ENCODE assay signal across 13 cellular contexts in genomic region chr3:25155696-25156471, GRCh38.
DNase-seq lines count a peak whose midpoint lies in the region; ATAC-seq and TF ChIP-seq lines count a peak whose summit lies in the region.
"Had no signal": no experiment of that assay in that cellular context is flagged by ENCODE, and none has a peak within 500 bp of the region (broad histone marks: within the 10 kb centered on the region; RNA-seq: fewer than 3 reads in every experiment).

No MANE protein-coding gene starts in this region.

- H4K20me1 ChIP-seq in SK-N-SH (ENCODE audit: insufficient read depth) (no peaks in the 10 kb centered on the region), hepatocyte (ENCODE audit: insufficient read depth, poor library complexity, severe bottlenecking) (no peaks in the 10 kb centered on the region), neural progenitor cell (ENCODE audit: low read depth) (no peaks in the 10 kb centered on the region)

- no peaks in the 10 kb centered on the region for H3K36me3 Mint-ChIP-seq in neural progenitor cell

- no peaks in the 10 kb centered on the region for H3K36me3 ChIP-seq in SK-N-SH (replicated peaks in 1 of 2; ENCODE audit: control insufficient read depth in 1 of 2, insufficient read depth in 2 of 2, low read length in 1 of 2)
- no peaks in the 10 kb centered on the region for H3K36me3 ChIP-seq in hepatocyte (replicated peaks; ENCODE audit: insufficient read depth, low read depth)
- no peaks in the 10 kb centered on the region for H3K36me3 ChIP-seq in neural progenitor cell

- H3K4me3 ChIP-seq in SK-N-SH (ENCODE audit: low read depth in 2 of 2, low read length in 1 of 2) (no peak overlapping the region), hepatocyte (no peak overlapping the region), neural progenitor cell (peak overlapping the region; percentile 37)

- no peak for TF ChIP-seq RAD21 in SK-N-SH (IDR thresholded peaks at IDR 0.05; ENCODE audit: low read length)

- peak in 1 of 2 experiments; percentile 30; a peak in 1 of 4 replicates for TF ChIP-seq EP300 in SK-N-SH (IDR thresholded peaks at IDR 0.05; ENCODE audit: borderline replicate concordance in 1 of 2, low read depth in 1 of 2, low read length in 1 of 2)

- H3K9me3 Mint-ChIP-seq in neural progenitor cell: no peaks in the 10 kb centered on the region

- POLR2A ChIA-PET in SK-N-SH (lab: Yijun Ruan, JAX): no interaction called here

- no peaks in the 10 kb centered on the region for H3K79me2 ChIP-seq in SK-N-SH (ENCODE audit: insufficient read depth)
- H3K79me2 ChIP-seq in hepatocyte: no peaks in the 10 kb centered on the region
- H3K79me2 ChIP-seq in neural progenitor cell (ENCODE audit: low read depth): no peaks in the 10 kb centered on the region

- no peaks in the 10 kb centered on the region for H3K27me3 ChIP-seq in SK-N-SH (ENCODE audit: insufficient read depth)
- H3K27me3 ChIP-seq in hepatocyte: no peaks in the 10 kb centered on the region
- H3K27me3 ChIP-seq in neural progenitor cell: no peaks in the 10 kb centered on the region

- 46% methylated on average over 4 of the region's 4 CpGs for WGBS in SK-N-SH (ENCODE audit: low lambda C conversion rate)
- WGBS in hepatocyte (ENCODE audit: low lambda C conversion rate, missing lambda C conversion rate): 39% methylated on average over 4 of the region's 4 CpGs

- H3K27ac Mint-ChIP-seq in neural progenitor cell: peak overlapping the region; percentile 99

- peak overlapping the region; percentile 48 for H3K4me3 Mint-ChIP-seq in neural progenitor cell

- ATAC-seq in HG03439 (IDR thresholded peaks at IDR 0.05; ENCODE audit: unreplicated experiment): no peak

- H3K4me2 ChIP-seq in SK-N-SH (0 out of 2 replicates have a peak overlapping the region, but pooled peaks have one; percentile 14), hepatocyte (no peak overlapping the region), neural progenitor cell (peak overlapping the region; percentile 75)

- H3K27ac ChIP-seq in SK-N-SH (ENCODE audit: low read depth in 2 of 2, low read length in 1 of 2) (peak overlapping the region; percentile 36 to 83; a peak in 3 of 4 replicates), hepatocyte (peak overlapping the region; percentile 26), neural progenitor cell (peak overlapping the region; percentile 100)
- H3K27ac ChIP-seq: HL-60 had no signal

- H2AFZ ChIP-seq in SK-N-SH (ENCODE audit: low read depth) (peak overlapping the region; percentile 49; the same call in 1 of the 2 replicates), hepatocyte (no peak overlapping the region), neural progenitor cell (replicated peaks) (no peak overlapping the region)

- peak; percentile 8 for DNase-seq in Ammon's horn (ENCODE audit: low spot score)
- DNase-seq in SK-N-SH: peak; percentile 54
- no peak for DNase-seq in hepatocyte (ENCODE audit: low spot score)
- DNase-seq in neural progenitor cell (ENCODE audit: low spot score): peak; percentile 82
- no peak for DNase-seq in cerebellum (ENCODE audit: low spot score)
- no peak for DNase-seq in hypothalamus (lab: John Stamatoyannopoulos, UW)
- DNase-seq in DMS114 treated with DMSO at 0.1 percent for 48 hours (lab: John Stamatoyannopoulos, UW; ENCODE audit: unreplicated experiment): no peak
- DNase-seq: DMS 273 treated with DMSO at 0.1 percent for 48 hours; MM.1S; NCI-H2171; stimulated activated CD4-positive, alpha-beta T cell treated with anti-CD3 and anti-CD28 coated beads, Interleukin-2, amount 100 ng/mL, for 48 hours had no signal

- no peaks in the 10 kb centered on the region for H3K27me3 Mint-ChIP-seq in neural progenitor cell (ENCODE audit: insufficient read depth, low read depth)

- H3K9me3 ChIP-seq in SK-N-SH (no peaks in the 10 kb centered on the region), hepatocyte (ENCODE audit: low read depth) (no peaks in the 10 kb centered on the region), neural progenitor cell (ENCODE audit: low read depth) (no peaks in the 10 kb centered on the region)

- H3K4me1 Mint-ChIP-seq in neural progenitor cell: peaks cover 49% of the 10 kb centered on the region

- H3K4me1 ChIP-seq in SK-N-SH (ENCODE audit: control insufficient read depth in 1 of 2, insufficient read depth in 2 of 2, low read depth in 1 of 2, low read length in 1 of 2): peaks cover 4 to 27% of the 10 kb centered on the region in 2 experiments; a peak in 2 of 4 replicates
- peaks cover 21% of the 10 kb centered on the region for H3K4me1 ChIP-seq in hepatocyte (ENCODE audit: insufficient read depth)
- peaks cover 47% of the 10 kb centered on the region for H3K4me1 ChIP-seq in neural progenitor cell

- CTCF ChIA-PET in SK-N-SH (lab: Yijun Ruan, JAX): interaction anchor here (0.6 to 2.1 kb wide), 6 partner anchors 13 to 612 kb away, joined by 3 to 8 read pairs (median 3); no protein-coding TSS in a partner anchor

- H3K9me2 ChIP-seq in SK-N-SH (no peaks in the 10 kb centered on the region), hepatocyte (replicated peaks; ENCODE audit: insufficient read depth) (no peaks in the 10 kb centered on the region)

- H3F3A ChIP-seq in SK-N-SH (replicated peaks; ENCODE audit: insufficient read depth): no peaks in the 10 kb centered on the region
- H3F3A ChIP-seq in neural progenitor cell (ENCODE audit: low read depth): peaks cover 36% of the 10 kb centered on the region

- TF ChIP-seq CTCF in SK-N-SH (IDR thresholded peaks at IDR 0.05): no peak
- no peak for TF ChIP-seq CTCF in hepatocyte (IDR thresholded peaks at IDR 0.05; ENCODE audit: poor library complexity)
- TF ChIP-seq CTCF in neural progenitor cell (IDR thresholded peaks at IDR 0.05): no peak

- no peak overlapping the region for H3K9ac ChIP-seq in SK-N-SH
- H3K9ac ChIP-seq in neural progenitor cell: peak overlapping the region; percentile 42

TF ChIP-seq in SK-N-SH, 30 proteins besides CTCF, POLR2A, EP300 and RAD21:
- TF ChIP-seq, protein P1, sequence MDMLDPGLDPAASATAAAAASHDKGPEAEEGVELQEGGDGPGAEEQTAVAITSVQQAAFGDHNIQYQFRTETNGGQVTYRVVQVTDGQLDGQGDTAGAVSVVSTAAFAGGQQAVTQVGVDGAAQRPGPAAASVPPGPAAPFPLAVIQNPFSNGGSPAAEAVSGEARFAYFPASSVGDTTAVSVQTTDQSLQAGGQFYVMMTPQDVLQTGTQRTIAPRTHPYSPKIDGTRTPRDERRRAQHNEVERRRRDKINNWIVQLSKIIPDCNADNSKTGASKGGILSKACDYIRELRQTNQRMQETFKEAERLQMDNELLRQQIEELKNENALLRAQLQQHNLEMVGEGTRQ (IDR thresholded peaks at IDR 0.05; ENCODE audit: borderline replicate concordance, low read depth, low read length): no peak
- TF ChIP-seq, protein P2, sequence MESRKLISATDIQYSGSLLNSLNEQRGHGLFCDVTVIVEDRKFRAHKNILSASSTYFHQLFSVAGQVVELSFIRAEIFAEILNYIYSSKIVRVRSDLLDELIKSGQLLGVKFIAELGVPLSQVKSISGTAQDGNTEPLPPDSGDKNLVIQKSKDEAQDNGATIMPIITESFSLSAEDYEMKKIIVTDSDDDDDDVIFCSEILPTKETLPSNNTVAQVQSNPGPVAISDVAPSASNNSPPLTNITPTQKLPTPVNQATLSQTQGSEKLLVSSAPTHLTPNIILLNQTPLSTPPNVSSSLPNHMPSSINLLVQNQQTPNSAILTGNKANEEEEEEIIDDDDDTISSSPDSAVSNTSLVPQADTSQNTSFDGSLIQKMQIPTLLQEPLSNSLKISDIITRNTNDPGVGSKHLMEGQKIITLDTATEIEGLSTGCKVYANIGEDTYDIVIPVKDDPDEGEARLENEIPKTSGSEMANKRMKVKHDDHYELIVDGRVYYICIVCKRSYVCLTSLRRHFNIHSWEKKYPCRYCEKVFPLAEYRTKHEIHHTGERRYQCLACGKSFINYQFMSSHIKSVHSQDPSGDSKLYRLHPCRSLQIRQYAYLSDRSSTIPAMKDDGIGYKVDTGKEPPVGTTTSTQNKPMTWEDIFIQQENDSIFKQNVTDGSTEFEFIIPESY (IDR thresholded peaks at IDR 0.05; ENCODE audit: borderline replicate concordance, low read depth): no peak
- TF ChIP-seq RXRA (IDR thresholded peaks at IDR 0.05; ENCODE audit: borderline replicate concordance, low read depth) (no peak), EZH2phosphoT487 (IDR thresholded peaks at IDR 0.05; ENCODE audit: borderline replicate concordance, low read depth) (no peak), MEF2A (IDR thresholded peaks at IDR 0.05; ENCODE audit: borderline replicate concordance, low read depth) (no peak), YY1 (IDR thresholded peaks at IDR 0.05; ENCODE audit: low read depth) (no peak), TEAD4 (IDR thresholded peaks at IDR 0.05; ENCODE audit: borderline replicate concordance, insufficient read depth) (no peak), JUND (IDR thresholded peaks at IDR 0.05) (0 out of 2 replicates have a peak, but pooled peaks have one; percentile 7), FOXM1 (IDR thresholded peaks at IDR 0.05; ENCODE audit: low read depth) (no peak), REST (IDR thresholded peaks at IDR 0.05; ENCODE audit: low read depth, low read length) (no peak), GABPA (IDR thresholded peaks at IDR 0.05; ENCODE audit: low read depth) (no peak), TCF12 (IDR thresholded peaks at IDR 0.05) (peak; percentile 41), RFX5 (IDR thresholded peaks at IDR 0.05; ENCODE audit: low read length) (no peak)

Comparison
In these comparisons a context has a peak if more than half of its experiments do, and no peak if none do; other contexts are left out.
1. DNase-seq: peak in Ammon's horn (single experiment), SK-N-SH (single experiment) and neural progenitor cell (single experiment); none in hepatocyte (single experiment), cerebellum (single experiment), hypothalamus (0 of 51) and DMS114 treated with DMSO at 0.1 percent for 48 hours (single experiment).
2. H3K27ac ChIP-seq: peak in every context shown above with its lines; median percentile 100 in neural progenitor cell; 60 in SK-N-SH; 26 in hepatocyte.